9 cellular contexts compared by ENCODE assay signal in genomic region chr12:122966743-122967058, GRCh38. TPM values are rescaled to one million over a fixed set of nuclear protein-coding genes. Genes with fewer than 3 reads are reported as not detected.
A peak's percentile ranks its signal among the peaks of the same experiment; 100 is the strongest.
DNase-seq lines count a peak whose midpoint lies in the region; ATAC-seq and TF ChIP-seq lines count a peak whose summit lies in the region.
"Had no signal": no experiment of that assay in that cellular context is flagged by ENCODE, and none has a peak within 500 bp of the region (broad histone marks: within the 10 kb centered on the region; RNA-seq: fewer than 3 reads in every experiment).

No MANE protein-coding gene starts in this region.

- no peak overlapping the region for H3K27ac Mint-ChIP-seq in neural progenitor cell

- H3K79me2 ChIP-seq in ACC112 (ENCODE audit: control insufficient read depth, insufficient read depth, low read length, unreplicated experiment) (peaks cover 8% of the 10 kb centered on the region), neural progenitor cell (ENCODE audit: low read depth) (no peaks in the 10 kb centered on the region)

- no peak for TF ChIP-seq CTCF in coronary artery (IDR thresholded peaks at IDR 0.05)
- TF ChIP-seq CTCF in neural progenitor cell (IDR thresholded peaks at IDR 0.05): no peak
- TF ChIP-seq CTCF in foreskin keratinocyte (conservative IDR thresholded peaks at IDR 0.05): no peak

- peaks cover 8% of the 10 kb centered on the region for H3K27me3 Mint-ChIP-seq in neural progenitor cell (ENCODE audit: insufficient read depth, low read depth)
- H3K27me3 Mint-ChIP-seq: stimulated activated naive CD8-positive, alpha-beta T cell treated with anti-CD3 and anti-CD28 coated beads, Interleukin-15, Interleukin-2, amounts not matched to agents 100 ng/mL and 50 ng/mL, for 24 hours had no signal

- H3K36me3 ChIP-seq in ACC112 (ENCODE audit: insufficient read depth, low read length) (no peaks in the 10 kb centered on the region), HUES64 (ENCODE audit: insufficient read depth, low read length) (no peaks in the 10 kb centered on the region), neural progenitor cell (no peaks in the 10 kb centered on the region)

- peaks cover 19% of the 10 kb centered on the region for H4K20me1 ChIP-seq in neural progenitor cell (ENCODE audit: low read depth)

- H3K4me2 ChIP-seq in neural progenitor cell: peak overlapping the region; percentile 44

- no peak overlapping the region for H3K27ac ChIP-seq in ACC112 (ENCODE audit: low read depth, low read length)
- H3K27ac ChIP-seq in HUES64 (ENCODE audit: low read depth, low read length): no peak overlapping the region
- H3K27ac ChIP-seq in coronary artery: peak overlapping the region in 1 of 2 donors; percentile 63
- H3K27ac ChIP-seq in neural progenitor cell: no peak overlapping the region
- no peak overlapping the region for H3K27ac ChIP-seq in foreskin keratinocyte

- H3F3A ChIP-seq in neural progenitor cell (ENCODE audit: low read depth): peaks cover 19% of the 10 kb centered on the region

- H3K9ac ChIP-seq in HUES64 (ENCODE audit: low read depth, low read length): no peak overlapping the region
- H3K9ac ChIP-seq in neural progenitor cell: no peak overlapping the region

- H3K36me3 Mint-ChIP-seq in neural progenitor cell: no peaks in the 10 kb centered on the region

- no peaks in the 10 kb centered on the region for H3K9me3 ChIP-seq in HUES64 (ENCODE audit: insufficient read depth, low read depth, low read length)
- H3K9me3 ChIP-seq in neural progenitor cell (ENCODE audit: low read depth): no peaks in the 10 kb centered on the region

- no peaks in the 10 kb centered on the region for H3K9me3 Mint-ChIP-seq in neural progenitor cell
- H3K9me3 Mint-ChIP-seq: stimulated activated naive CD8-positive, alpha-beta T cell treated with anti-CD3 and anti-CD28 coated beads, Interleukin-15, Interleukin-2, amounts not matched to agents 100 ng/mL and 50 ng/mL, for 24 hours had no signal

- no peak for ATAC-seq in foreskin keratinocyte
- ATAC-seq in GM21576 (IDR thresholded peaks at IDR 0.05; ENCODE audit: unreplicated experiment): no peak

- peaks cover 14% of the 10 kb centered on the region for H3K4me1 Mint-ChIP-seq in neural progenitor cell

- H3K4me1 ChIP-seq in ACC112 (ENCODE audit: control insufficient read depth, insufficient read depth, low read length, unreplicated experiment) (peaks cover 19% of the 10 kb centered on the region), HUES64 (ENCODE audit: insufficient read depth, low read length) (peaks cover 8% of the 10 kb centered on the region), neural progenitor cell (peaks cover 12% of the 10 kb centered on the region), foreskin keratinocyte (peaks cover 3% of the 10 kb centered on the region)

- H3K27me3 ChIP-seq in ACC112 (ENCODE audit: insufficient read depth, low read length): no peaks in the 10 kb centered on the region
- H3K27me3 ChIP-seq in HUES64 (ENCODE audit: insufficient read depth, low read length): no peaks in the 10 kb centered on the region
- no peaks in the 10 kb centered on the region for H3K27me3 ChIP-seq in neural progenitor cell
- H3K27me3 ChIP-seq in foreskin keratinocyte: no peaks in the 10 kb centered on the region

- WGBS in HUES64: 38% methylated on average over 5 of the region's 5 CpGs

- no peak for DNase-seq in coronary artery (ENCODE audit: low spot score)
- DNase-seq in neural progenitor cell (ENCODE audit: low spot score): no peak
- DNase-seq in foreskin keratinocyte: no peak
- no peak for DNase-seq in NCI-H345 (lab: John Stamatoyannopoulos, UW)
- DNase-seq in NCI-H146 treated with DMSO at 0.1 percent for 48 hours (lab: John Stamatoyannopoulos, UW; ENCODE audit: unreplicated experiment): no peak

- H3K4me3 Mint-ChIP-seq in neural progenitor cell: peak overlapping the region; percentile 67

- H3K4me3 ChIP-seq in ACC112 (ENCODE audit: low read depth, low read length) (peak overlapping the region; percentile 94; the same call in 1 of the 2 replicates), HUES64 (ENCODE audit: low read length) (peak overlapping the region; percentile 27; the same call in 1 of the 2 replicates), coronary artery (peak overlapping the region; percentile 81), neural progenitor cell (no peak overlapping the region)

- H2AFZ ChIP-seq in ACC112 (ENCODE audit: low read length, unreplicated experiment) (no peak overlapping the region), neural progenitor cell (replicated peaks) (no peak overlapping the region)

RNA-seq across cellular contexts. Expression of gene ABCB9, which starts 0.4 kb away (rescaled TPM):
- 2.5 TPM for polyA plus RNA-seq in HUES64 (2013, experiment 1 of 2)
- polyA plus RNA-seq in HUES64 (2013, experiment 2 of 2): 2.2 TPM
- 1.9 and 5.3 TPM in 2 replicates for total RNA-seq in neural progenitor cell (ENCODE audit: low replicate concordance)
- total RNA-seq in foreskin keratinocyte: 10.0 and 11.0 TPM in 2 replicates
- 5.8 and 6.3 TPM in 2 replicates for polyA plus RNA-seq in foreskin keratinocyte

RNA-seq across cellular contexts. Expression of gene OGFOD2, which starts 8.3 kb away (rescaled TPM):
- 8.2 TPM for polyA plus RNA-seq in HUES64 (2013, experiment 1 of 2)
- polyA plus RNA-seq in HUES64 (2013, experiment 2 of 2): 10.9 TPM
- total RNA-seq in neural progenitor cell (ENCODE audit: low replicate concordance) (9.9 and 20.6 TPM in 2 replicates), foreskin keratinocyte (12.0 and 12.9 TPM in 2 replicates)
- 15.3 and 17.7 TPM in 2 replicates for polyA plus RNA-seq in foreskin keratinocyte

RNA-seq across cellular contexts. Expression of gene ARL6IP4, which starts 13.8 kb away (rescaled TPM):
- polyA plus RNA-seq in HUES64 (2013, experiment 1 of 2): 121 TPM
- polyA plus RNA-seq in HUES64 (2013, experiment 2 of 2): 127 TPM
- 83.8 and 143 TPM in 2 replicates for total RNA-seq in neural progenitor cell (ENCODE audit: low replicate concordance)
- total RNA-seq in foreskin keratinocyte: 226 and 246 TPM in 2 replicates
- 301 and 340 TPM in 2 replicates for polyA plus RNA-seq in foreskin keratinocyte
